Comparison of ENCODE assay signal across 8 cellular contexts in genomic region chr17:49677933-49678847, GRCh38. TPM values are rescaled to one million over a fixed set of nuclear protein-coding genes. Genes with fewer than 3 reads are reported as not detected.
A peak's percentile ranks its signal among the peaks of the same experiment; 100 is the strongest.
DNase-seq lines count a peak whose midpoint lies in the region; FAIRE-seq and TF ChIP-seq lines count a peak whose summit lies in the region.

SPOP (minus strand) TSS chr17:49678097; CDS start chr17:49622810, 55,287 bp downstream.

- peaks cover 18% of the 10 kb centered on the region for H3K36me3 Mint-ChIP-seq in nephron (ENCODE audit: low read depth)
- peaks cover 28% of the 10 kb centered on the region for H3K36me3 Mint-ChIP-seq in stimulated activated naive CD8-positive, alpha-beta T cell treated with anti-CD3 and anti-CD28 coated beads, Interleukin-15, Interleukin-2, amounts not matched to agents 100 ng/mL and 50 ng/mL, for 24 hours (ENCODE audit: low read depth)

- DNase-seq in EH (ENCODE audit: low read depth) (peak; percentile 99), H54 (ENCODE audit: insufficient read length, low spot score) (peak; percentile 89), M059J (ENCODE audit: low read depth) (peak; percentile 97), SHP77 (lab: John Stamatoyannopoulos, UW) (peak; percentile 98 to 99), fibroblast of pulmonary artery (ENCODE audit: low read depth) (peak; percentile 100)
- DNase-seq in activated effector memory CD4-positive, alpha-beta T cell treated with Interleukin-2 at 50 U/mL for 16 hours, result peak; percentile 98

- H3K9me3 Mint-ChIP-seq in nephron, result no peaks in the 10 kb centered on the region
- H3K9me3 Mint-ChIP-seq in stimulated activated naive CD8-positive, alpha-beta T cell treated with anti-CD3 and anti-CD28 coated beads, Interleukin-15, Interleukin-2, amounts not matched to agents 100 ng/mL and 50 ng/mL, for 24 hours, result no peaks in the 10 kb centered on the region

- H3K27ac Mint-ChIP-seq in nephron, result peak within 1 kb of the TSS; percentile 87 to 99 (median 96)
- H3K27ac Mint-ChIP-seq in stimulated activated naive CD8-positive, alpha-beta T cell treated with anti-CD3 and anti-CD28 coated beads, Interleukin-15, Interleukin-2, amounts not matched to agents 100 ng/mL and 50 ng/mL, for 24 hours, result peak within 1 kb of the TSS; percentile 95

- peak within 1 kb of the TSS; percentile 86 for H3K4me3 ChIP-seq in fibroblast of pulmonary artery (replicated peaks; ENCODE audit: low read depth, low read length)

- H3K4me1 Mint-ChIP-seq in nephron, result peaks cover 38% of the 10 kb centered on the region
- peaks cover 40% of the 10 kb centered on the region for H3K4me1 Mint-ChIP-seq in stimulated activated naive CD8-positive, alpha-beta T cell treated with anti-CD3 and anti-CD28 coated beads, Interleukin-15, Interleukin-2, amounts not matched to agents 100 ng/mL and 50 ng/mL, for 24 hours (ENCODE audit: low read depth)

- TF ChIP-seq POLR2A in H54 (IDR thresholded peaks at IDR 0.05; ENCODE audit: low read depth, low read length), result peak; percentile 83

- H3K27me3 Mint-ChIP-seq in nephron (ENCODE audit: low read depth), result peaks cover 12% of the 10 kb centered on the region
- H3K27me3 Mint-ChIP-seq in stimulated activated naive CD8-positive, alpha-beta T cell treated with anti-CD3 and anti-CD28 coated beads, Interleukin-15, Interleukin-2, amounts not matched to agents 100 ng/mL and 50 ng/mL, for 24 hours, result no peaks in the 10 kb centered on the region

- H3K4me3 Mint-ChIP-seq in nephron, result peak within 1 kb of the TSS; percentile 92 to 95 (median 94)
- H3K4me3 Mint-ChIP-seq in stimulated activated naive CD8-positive, alpha-beta T cell treated with anti-CD3 and anti-CD28 coated beads, Interleukin-15, Interleukin-2, amounts not matched to agents 100 ng/mL and 50 ng/mL, for 24 hours, result peak within 1 kb of the TSS; percentile 93

- TF ChIP-seq CTCF in fibroblast of pulmonary artery (IDR thresholded peaks at IDR 0.05; ENCODE audit: low read length, missing control alignments) (no peak), nephron (IDR thresholded peaks at IDR 0.05; ENCODE audit: unreplicated experiment in 3 of 3) (no peak)

- peak; percentile 96 for FAIRE-seq in H54 (lab: Jason Lieb, UNC)

RNA-seq across cellular contexts. Expression of gene SPOP, which starts in this region (rescaled TPM):
- total RNA-seq in M059J (2014; rRNA removed; shearing (Covaris generic)), result 28.2 and 47.5 TPM in 2 replicates

Comparison
In these comparisons a context has a peak if more than half of its experiments do, and no peak if none do; other contexts are left out.
1. Peak in every context shown above with its lines: DNase-seq and H3K4me3 ChIP-seq.